Comparison of ENCODE assay signal across 26 cellular contexts in genomic region chr9:86846679-86847078, GRCh38.
DNase-seq lines count a peak whose midpoint lies in the region; ATAC-seq and TF ChIP-seq lines count a peak whose summit lies in the region.
"Had no signal": no experiment of that assay in that cellular context is flagged by ENCODE, and none has a peak within 500 bp of the region (broad histone marks: within the 10 kb centered on the region; RNA-seq: fewer than 3 reads in every experiment).

No MANE protein-coding gene starts in this region.

- H3K36me3 Mint-ChIP-seq in nephron progenitor cell (ENCODE audit: low read depth) = peaks cover 26% of the 10 kb centered on the region
- H3K36me3 Mint-ChIP-seq in stimulated activated naive B cell treated with anti-CD40 and anti-IgM and Interleukin-4, amounts not matched to agents 10 μg/mL and 1 μg/mL and 100 μg/mL, for 72 hours = no peaks in the 10 kb centered on the region
- H3K36me3 Mint-ChIP-seq: CD4-positive, alpha-beta memory T cell; IgD-negative memory B cell had no signal

- H3K36me3 ChIP-seq in SJCRH30 (no peaks in the 10 kb centered on the region), HAP-1 (replicated peaks) (no peaks in the 10 kb centered on the region)
- H3K36me3 ChIP-seq: Peyer's patch, transverse colon had no signal

- no peaks in the 10 kb centered on the region for H3K27me3 Mint-ChIP-seq in nephron progenitor cell (ENCODE audit: low read depth, poor library complexity)
- no peaks in the 10 kb centered on the region for H3K27me3 Mint-ChIP-seq in stimulated activated naive B cell treated with anti-CD40 and anti-IgM and Interleukin-4, amounts not matched to agents 10 μg/mL and 1 μg/mL and 100 μg/mL, for 72 hours
- H3K27me3 Mint-ChIP-seq: activated B cell treated with CpG ODN at 0.5 μM for 24 hours had no signal

- H3K9me3 ChIP-seq in SJCRH30 (replicated peaks) (no peaks in the 10 kb centered on the region; the same call in none of the 2 replicates), HAP-1 (no peaks in the 10 kb centered on the region)
- H3K9me3 ChIP-seq: Peyer's patch, transverse colon had no signal

- peak overlapping the region; percentile 65 for H3K27ac Mint-ChIP-seq in nephron progenitor cell
- no peak overlapping the region for H3K27ac Mint-ChIP-seq in stimulated activated naive B cell treated with anti-CD40 and anti-IgM and Interleukin-4, amounts not matched to agents 10 μg/mL and 1 μg/mL and 100 μg/mL, for 72 hours
- H3K27ac Mint-ChIP-seq: activated B cell treated with CpG ODN at 0.5 μM for 24 hours; activated T-cell treated with anti-CD3 and anti-CD28 coated beads, Interleukin-2, amount 50 U/mL, for 72 hours; IgD-negative memory B cell had no signal

- peaks cover 28% of the 10 kb centered on the region for H3K4me1 ChIP-seq in SJCRH30
- no peaks in the 10 kb centered on the region for H3K4me1 ChIP-seq in HAP-1
- H3K4me1 ChIP-seq: Peyer's patch, transverse colon had no signal

- peak overlapping the region; percentile 22 for H3K27ac ChIP-seq in SJCRH30
- H3K27ac ChIP-seq: Peyer's patch, transverse colon had no signal

- H3K4me3 ChIP-seq in SJCRH30 (no peak overlapping the region), fibroblast of mammary gland (ENCODE audit: control insufficient read depth, low read depth, low read length) (no peak overlapping the region), HAP-1 (no peak overlapping the region)
- H3K4me3 ChIP-seq: Peyer's patch, transverse colon had no signal

- DNase-seq in SJCRH30 (no peak), fibroblast of mammary gland (ENCODE audit: low read depth) (peak; percentile 54), nephron progenitor cell (no peak), putamen (ENCODE audit: low spot score) (no peak), HAP-1 (ENCODE audit: low spot score in 2 of 2) (no peak)
- DNase-seq in stimulated activated naive B cell treated with anti-CD40 and anti-IgM and Interleukin-4, amounts not matched to agents 10 μg/mL and 1 μg/mL and 100 μg/mL, for 72 hours = no peak
- DNase-seq: activated B cell treated with CpG ODN at 0.5 μM for 24 hours; activated CD4-positive, alpha-beta T cell treated with anti-CD3 and anti-CD28 coated beads, Interleukin-2, amount 50 U/mL, for 1 hour; activated naive CD4-positive, alpha-beta T cell; activated T-cell treated with anti-CD3 and anti-CD28 coated beads, Interleukin-2, amount 50 U/mL, for 72 hours; CD4-positive, alpha-beta memory T cell; DMS 273 treated with DMSO at 0.1 percent for 48 hours; effector memory CD4-positive, alpha-beta T cell; GOT3; left colon; NCI-H1092 treated with DMSO at 0.1 percent for 48 hours; NCI-H1930; NCI-H2227 treated with DMSO at 0.1 percent for 48 hours; NCI-H526 treated with DMSO at 0.1 percent for 48 hours; Peyer's patch; SHP77 treated with DMSO at 0.1 percent for 48 hours; stimulated activated CD4-positive, alpha-beta T cell treated with anti-CD3 and anti-CD28 coated beads, Interleukin-2, amount 100 ng/mL, for 48 hours; transverse colon had no signal

- no peak for ATAC-seq in stimulated activated naive B cell treated with anti-CD40 and anti-IgM and Interleukin-4, amounts not matched to agents 10 μg/mL and 1 μg/mL and 100 μg/mL, for 72 hours (replicated peaks)
- ATAC-seq in HG03439 (IDR thresholded peaks at IDR 0.05; ENCODE audit: unreplicated experiment) = no peak
- ATAC-seq: activated T-cell treated with anti-CD3 and anti-CD28 coated beads, Interleukin-2, amount 50 U/mL, for 72 hours; left colon had no signal

- no peak overlapping the region for H3K4me3 Mint-ChIP-seq in nephron progenitor cell
- H3K4me3 Mint-ChIP-seq in stimulated activated naive B cell treated with anti-CD40 and anti-IgM and Interleukin-4, amounts not matched to agents 10 μg/mL and 1 μg/mL and 100 μg/mL, for 72 hours = no peak overlapping the region
- H3K4me3 Mint-ChIP-seq: activated B cell treated with CpG ODN at 0.5 μM for 24 hours; activated T-cell treated with anti-CD3 and anti-CD28 coated beads, Interleukin-2, amount 50 U/mL, for 72 hours; brain; CD4-positive, alpha-beta memory T cell; IgD-negative memory B cell had no signal

- TF ChIP-seq CTCF in fibroblast of mammary gland (conservative IDR thresholded peaks at IDR 0.05; ENCODE audit: control insufficient read depth, insufficient read depth, low read depth, low read length) (no peak), nephron progenitor cell (IDR thresholded peaks at IDR 0.05) (no peak)

- in situ Hi-C loops in HAP-1 (cut with MboI; ENCODE audit: low sequenced_read_pairs) = no loop called here

- H3K9me3 Mint-ChIP-seq in nephron progenitor cell = peaks cover 48% of the 10 kb centered on the region
- peaks cover under 1 to 3% of the 10 kb centered on the region in 2 donors for H3K9me3 Mint-ChIP-seq in stimulated activated naive B cell treated with anti-CD40 and anti-IgM and Interleukin-4, amounts not matched to agents 10 μg/mL and 1 μg/mL and 100 μg/mL, for 72 hours
- H3K9me3 Mint-ChIP-seq: IgD-negative memory B cell had no signal

- peaks cover 33% of the 10 kb centered on the region for H3K4me1 Mint-ChIP-seq in nephron progenitor cell
- no peaks in the 10 kb centered on the region for H3K4me1 Mint-ChIP-seq in stimulated activated naive B cell treated with anti-CD40 and anti-IgM and Interleukin-4, amounts not matched to agents 10 μg/mL and 1 μg/mL and 100 μg/mL, for 72 hours
- H3K4me1 Mint-ChIP-seq: activated B cell treated with CpG ODN at 0.5 μM for 24 hours; CD4-positive, alpha-beta memory T cell; IgD-negative memory B cell had no signal

- H3K27me3 ChIP-seq in SJCRH30 (no peaks in the 10 kb centered on the region), HAP-1 (ENCODE audit: low read depth) (no peaks in the 10 kb centered on the region)
- H3K27me3 ChIP-seq: Peyer's patch, transverse colon had no signal
